Comparison of ENCODE assay signal across 1 cellular context in the genomic region with DNA sequence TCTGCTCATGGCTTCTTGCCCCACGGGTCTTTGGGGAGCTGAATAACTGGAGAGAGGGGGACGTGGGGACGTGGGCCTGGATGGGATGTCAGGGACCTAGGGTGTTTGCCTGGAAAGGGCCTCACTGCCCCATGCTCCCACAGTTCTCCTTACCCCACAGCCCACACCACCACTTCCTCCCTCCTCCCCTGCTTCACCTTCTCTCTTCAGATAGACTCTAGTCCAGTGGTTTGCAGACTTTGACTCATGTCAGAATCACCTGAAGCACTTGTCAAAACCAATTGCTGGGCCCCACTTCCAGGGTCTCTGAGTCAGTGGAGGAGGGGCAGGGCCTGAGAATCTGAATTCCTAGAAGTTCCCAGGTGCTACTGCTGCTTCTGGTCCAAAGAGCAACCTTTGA.
TF ChIP-seq lines count a peak whose summit lies in the region.

No MANE protein-coding gene starts in this region.

TF ChIP-seq in H1, 55 proteins besides CTCF, POLR2A, EP300 and RAD21:
- TF ChIP-seq RNF2 (IDR thresholded peaks at IDR 0.05; ENCODE audit: borderline replicate concordance, low read depth, low read length, missing control alignments, poor library complexity, severe bottlenecking) = no peak
- no peak for TF ChIP-seq RBBP5 (IDR thresholded peaks at IDR 0.05; ENCODE audit: borderline replicate concordance, low read depth, low read length)
- TF ChIP-seq YY1 (IDR thresholded peaks at IDR 0.05; ENCODE audit: low read depth, low read length) = no peak
- no peak for TF ChIP-seq BCL11A (IDR thresholded peaks at IDR 0.05; ENCODE audit: low read depth in 2 of 2, low read length in 2 of 2)
- TF ChIP-seq, protein P1, sequence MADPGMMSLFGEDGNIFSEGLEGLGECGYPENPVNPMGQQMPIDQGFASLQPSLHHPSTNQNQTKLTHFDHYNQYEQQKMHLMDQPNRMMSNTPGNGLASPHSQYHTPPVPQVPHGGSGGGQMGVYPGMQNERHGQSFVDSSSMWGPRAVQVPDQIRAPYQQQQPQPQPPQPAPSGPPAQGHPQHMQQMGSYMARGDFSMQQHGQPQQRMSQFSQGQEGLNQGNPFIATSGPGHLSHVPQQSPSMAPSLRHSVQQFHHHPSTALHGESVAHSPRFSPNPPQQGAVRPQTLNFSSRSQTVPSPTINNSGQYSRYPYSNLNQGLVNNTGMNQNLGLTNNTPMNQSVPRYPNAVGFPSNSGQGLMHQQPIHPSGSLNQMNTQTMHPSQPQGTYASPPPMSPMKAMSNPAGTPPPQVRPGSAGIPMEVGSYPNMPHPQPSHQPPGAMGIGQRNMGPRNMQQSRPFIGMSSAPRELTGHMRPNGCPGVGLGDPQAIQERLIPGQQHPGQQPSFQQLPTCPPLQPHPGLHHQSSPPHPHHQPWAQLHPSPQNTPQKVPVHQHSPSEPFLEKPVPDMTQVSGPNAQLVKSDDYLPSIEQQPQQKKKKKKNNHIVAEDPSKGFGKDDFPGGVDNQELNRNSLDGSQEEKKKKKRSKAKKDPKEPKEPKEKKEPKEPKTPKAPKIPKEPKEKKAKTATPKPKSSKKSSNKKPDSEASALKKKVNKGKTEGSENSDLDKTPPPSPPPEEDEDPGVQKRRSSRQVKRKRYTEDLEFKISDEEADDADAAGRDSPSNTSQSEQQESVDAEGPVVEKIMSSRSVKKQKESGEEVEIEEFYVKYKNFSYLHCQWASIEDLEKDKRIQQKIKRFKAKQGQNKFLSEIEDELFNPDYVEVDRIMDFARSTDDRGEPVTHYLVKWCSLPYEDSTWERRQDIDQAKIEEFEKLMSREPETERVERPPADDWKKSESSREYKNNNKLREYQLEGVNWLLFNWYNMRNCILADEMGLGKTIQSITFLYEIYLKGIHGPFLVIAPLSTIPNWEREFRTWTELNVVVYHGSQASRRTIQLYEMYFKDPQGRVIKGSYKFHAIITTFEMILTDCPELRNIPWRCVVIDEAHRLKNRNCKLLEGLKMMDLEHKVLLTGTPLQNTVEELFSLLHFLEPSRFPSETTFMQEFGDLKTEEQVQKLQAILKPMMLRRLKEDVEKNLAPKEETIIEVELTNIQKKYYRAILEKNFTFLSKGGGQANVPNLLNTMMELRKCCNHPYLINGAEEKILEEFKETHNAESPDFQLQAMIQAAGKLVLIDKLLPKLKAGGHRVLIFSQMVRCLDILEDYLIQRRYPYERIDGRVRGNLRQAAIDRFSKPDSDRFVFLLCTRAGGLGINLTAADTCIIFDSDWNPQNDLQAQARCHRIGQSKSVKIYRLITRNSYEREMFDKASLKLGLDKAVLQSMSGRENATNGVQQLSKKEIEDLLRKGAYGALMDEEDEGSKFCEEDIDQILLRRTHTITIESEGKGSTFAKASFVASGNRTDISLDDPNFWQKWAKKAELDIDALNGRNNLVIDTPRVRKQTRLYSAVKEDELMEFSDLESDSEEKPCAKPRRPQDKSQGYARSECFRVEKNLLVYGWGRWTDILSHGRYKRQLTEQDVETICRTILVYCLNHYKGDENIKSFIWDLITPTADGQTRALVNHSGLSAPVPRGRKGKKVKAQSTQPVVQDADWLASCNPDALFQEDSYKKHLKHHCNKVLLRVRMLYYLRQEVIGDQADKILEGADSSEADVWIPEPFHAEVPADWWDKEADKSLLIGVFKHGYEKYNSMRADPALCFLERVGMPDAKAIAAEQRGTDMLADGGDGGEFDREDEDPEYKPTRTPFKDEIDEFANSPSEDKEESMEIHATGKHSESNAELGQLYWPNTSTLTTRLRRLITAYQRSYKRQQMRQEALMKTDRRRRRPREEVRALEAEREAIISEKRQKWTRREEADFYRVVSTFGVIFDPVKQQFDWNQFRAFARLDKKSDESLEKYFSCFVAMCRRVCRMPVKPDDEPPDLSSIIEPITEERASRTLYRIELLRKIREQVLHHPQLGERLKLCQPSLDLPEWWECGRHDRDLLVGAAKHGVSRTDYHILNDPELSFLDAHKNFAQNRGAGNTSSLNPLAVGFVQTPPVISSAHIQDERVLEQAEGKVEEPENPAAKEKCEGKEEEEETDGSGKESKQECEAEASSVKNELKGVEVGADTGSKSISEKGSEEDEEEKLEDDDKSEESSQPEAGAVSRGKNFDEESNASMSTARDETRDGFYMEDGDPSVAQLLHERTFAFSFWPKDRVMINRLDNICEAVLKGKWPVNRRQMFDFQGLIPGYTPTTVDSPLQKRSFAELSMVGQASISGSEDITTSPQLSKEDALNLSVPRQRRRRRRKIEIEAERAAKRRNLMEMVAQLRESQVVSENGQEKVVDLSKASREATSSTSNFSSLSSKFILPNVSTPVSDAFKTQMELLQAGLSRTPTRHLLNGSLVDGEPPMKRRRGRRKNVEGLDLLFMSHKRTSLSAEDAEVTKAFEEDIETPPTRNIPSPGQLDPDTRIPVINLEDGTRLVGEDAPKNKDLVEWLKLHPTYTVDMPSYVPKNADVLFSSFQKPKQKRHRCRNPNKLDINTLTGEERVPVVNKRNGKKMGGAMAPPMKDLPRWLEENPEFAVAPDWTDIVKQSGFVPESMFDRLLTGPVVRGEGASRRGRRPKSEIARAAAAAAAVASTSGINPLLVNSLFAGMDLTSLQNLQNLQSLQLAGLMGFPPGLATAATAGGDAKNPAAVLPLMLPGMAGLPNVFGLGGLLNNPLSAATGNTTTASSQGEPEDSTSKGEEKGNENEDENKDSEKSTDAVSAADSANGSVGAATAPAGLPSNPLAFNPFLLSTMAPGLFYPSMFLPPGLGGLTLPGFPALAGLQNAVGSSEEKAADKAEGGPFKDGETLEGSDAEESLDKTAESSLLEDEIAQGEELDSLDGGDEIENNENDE (IDR thresholded peaks at IDR 0.05; ENCODE audit: insufficient replicate concordance, low read length) = no peak
- TF ChIP-seq, protein P2, sequence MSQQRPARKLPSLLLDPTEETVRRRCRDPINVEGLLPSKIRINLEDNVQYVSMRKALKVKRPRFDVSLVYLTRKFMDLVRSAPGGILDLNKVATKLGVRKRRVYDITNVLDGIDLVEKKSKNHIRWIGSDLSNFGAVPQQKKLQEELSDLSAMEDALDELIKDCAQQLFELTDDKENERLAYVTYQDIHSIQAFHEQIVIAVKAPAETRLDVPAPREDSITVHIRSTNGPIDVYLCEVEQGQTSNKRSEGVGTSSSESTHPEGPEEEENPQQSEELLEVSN (IDR thresholded peaks at IDR 0.05) = no peak
- TF ChIP-seq NRF1 (IDR thresholded peaks at IDR 0.05; ENCODE audit: low read depth, low read length) = no peak
- no peak for TF ChIP-seq EZH2 (IDR thresholded peaks at IDR 0.05; ENCODE audit: low read depth, low read length, severe bottlenecking)
- no peak for TF ChIP-seq TEAD4 (IDR thresholded peaks at IDR 0.05; ENCODE audit: low read depth, low read length)
- no peak for TF ChIP-seq RXRA (IDR thresholded peaks at IDR 0.05; ENCODE audit: insufficient read depth, low read depth, low read length)
- TF ChIP-seq BACH1 (IDR thresholded peaks at IDR 0.05; ENCODE audit: low read length) = no peak
- TF ChIP-seq GABPA (IDR thresholded peaks at IDR 0.05; ENCODE audit: borderline replicate concordance, insufficient read depth, low read length) = no peak
- TF ChIP-seq TCF12 (IDR thresholded peaks at IDR 0.05; ENCODE audit: low read depth, low read length) = no peak
- TF ChIP-seq JUN (IDR thresholded peaks at IDR 0.05; ENCODE audit: low read depth, low read length) = no peak
- no peak for TF ChIP-seq HDAC2 (IDR thresholded peaks at IDR 0.05; ENCODE audit: borderline replicate concordance in 1 of 2, low read depth in 2 of 2, low read length in 2 of 2)
- TF ChIP-seq FOSL1 (IDR thresholded peaks at IDR 0.05; ENCODE audit: insufficient read depth, low read depth, low read length) = no peak
- no peak for TF ChIP-seq SIRT6 (IDR thresholded peaks at IDR 0.05; ENCODE audit: low read length)
- TF ChIP-seq, protein P3, sequence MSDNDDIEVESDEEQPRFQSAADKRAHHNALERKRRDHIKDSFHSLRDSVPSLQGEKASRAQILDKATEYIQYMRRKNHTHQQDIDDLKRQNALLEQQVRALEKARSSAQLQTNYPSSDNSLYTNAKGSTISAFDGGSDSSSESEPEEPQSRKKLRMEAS (IDR thresholded peaks at IDR 0.05) = no peak
